Comparison of ENCODE assay signal across 1 cellular context in the genomic region with DNA sequence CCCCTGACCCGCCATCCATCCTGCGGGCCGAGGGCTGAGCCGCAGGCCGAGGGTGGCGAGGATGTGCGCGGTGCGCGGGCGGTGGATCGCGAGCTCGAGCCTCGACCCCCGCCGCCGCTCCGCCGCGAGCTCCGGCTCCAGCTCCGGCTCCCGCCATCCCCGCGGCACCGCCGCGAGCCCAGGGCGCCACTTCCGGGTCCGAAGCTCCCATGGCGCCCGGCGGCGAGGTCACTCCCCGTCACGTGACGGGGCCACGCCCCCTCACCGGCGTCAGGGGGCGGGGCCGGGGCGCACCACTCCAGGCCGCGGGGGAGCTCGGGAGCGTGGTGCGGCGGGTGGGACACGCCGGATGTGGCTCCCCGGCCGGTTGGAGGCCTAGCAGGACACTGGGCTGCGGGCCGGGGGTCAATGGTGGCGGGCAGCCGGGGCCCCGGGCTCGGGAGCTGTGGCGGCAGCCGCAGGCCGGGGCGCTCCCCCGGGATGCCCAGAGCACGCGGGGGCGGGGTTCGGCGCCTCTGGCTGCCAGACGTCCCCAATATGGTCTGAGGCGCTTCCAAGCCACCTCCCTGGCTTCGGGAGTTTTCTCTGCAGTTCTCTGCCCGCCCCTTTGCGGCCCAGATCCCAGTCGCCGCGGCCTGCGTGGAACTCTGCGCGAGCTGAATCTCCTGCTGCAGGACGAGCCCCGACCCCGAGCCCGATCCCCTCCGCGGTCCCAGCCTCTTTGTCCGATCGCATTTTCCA.
TF ChIP-seq lines count a peak whose summit lies in the region.

A gene with protein sequence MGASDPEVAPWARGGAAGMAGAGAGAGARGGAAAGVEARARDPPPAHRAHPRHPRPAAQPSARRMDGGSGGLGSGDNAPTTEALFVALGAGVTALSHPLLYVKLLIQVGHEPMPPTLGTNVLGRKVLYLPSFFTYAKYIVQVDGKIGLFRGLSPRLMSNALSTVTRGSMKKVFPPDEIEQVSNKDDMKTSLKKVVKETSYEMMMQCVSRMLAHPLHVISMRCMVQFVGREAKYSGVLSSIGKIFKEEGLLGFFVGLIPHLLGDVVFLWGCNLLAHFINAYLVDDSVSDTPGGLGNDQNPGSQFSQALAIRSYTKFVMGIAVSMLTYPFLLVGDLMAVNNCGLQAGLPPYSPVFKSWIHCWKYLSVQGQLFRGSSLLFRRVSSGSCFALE (minus strand): TSS at position 234 of the 741 bp plus-strand sequence. CDS start 23 bp downstream, at position 211.

TF ChIP-seq in K562, 482 proteins besides CTCF, POLR2A, EP300 and RAD21 (continued from another document and continues in another):
- TF ChIP-seq, protein P1, sequence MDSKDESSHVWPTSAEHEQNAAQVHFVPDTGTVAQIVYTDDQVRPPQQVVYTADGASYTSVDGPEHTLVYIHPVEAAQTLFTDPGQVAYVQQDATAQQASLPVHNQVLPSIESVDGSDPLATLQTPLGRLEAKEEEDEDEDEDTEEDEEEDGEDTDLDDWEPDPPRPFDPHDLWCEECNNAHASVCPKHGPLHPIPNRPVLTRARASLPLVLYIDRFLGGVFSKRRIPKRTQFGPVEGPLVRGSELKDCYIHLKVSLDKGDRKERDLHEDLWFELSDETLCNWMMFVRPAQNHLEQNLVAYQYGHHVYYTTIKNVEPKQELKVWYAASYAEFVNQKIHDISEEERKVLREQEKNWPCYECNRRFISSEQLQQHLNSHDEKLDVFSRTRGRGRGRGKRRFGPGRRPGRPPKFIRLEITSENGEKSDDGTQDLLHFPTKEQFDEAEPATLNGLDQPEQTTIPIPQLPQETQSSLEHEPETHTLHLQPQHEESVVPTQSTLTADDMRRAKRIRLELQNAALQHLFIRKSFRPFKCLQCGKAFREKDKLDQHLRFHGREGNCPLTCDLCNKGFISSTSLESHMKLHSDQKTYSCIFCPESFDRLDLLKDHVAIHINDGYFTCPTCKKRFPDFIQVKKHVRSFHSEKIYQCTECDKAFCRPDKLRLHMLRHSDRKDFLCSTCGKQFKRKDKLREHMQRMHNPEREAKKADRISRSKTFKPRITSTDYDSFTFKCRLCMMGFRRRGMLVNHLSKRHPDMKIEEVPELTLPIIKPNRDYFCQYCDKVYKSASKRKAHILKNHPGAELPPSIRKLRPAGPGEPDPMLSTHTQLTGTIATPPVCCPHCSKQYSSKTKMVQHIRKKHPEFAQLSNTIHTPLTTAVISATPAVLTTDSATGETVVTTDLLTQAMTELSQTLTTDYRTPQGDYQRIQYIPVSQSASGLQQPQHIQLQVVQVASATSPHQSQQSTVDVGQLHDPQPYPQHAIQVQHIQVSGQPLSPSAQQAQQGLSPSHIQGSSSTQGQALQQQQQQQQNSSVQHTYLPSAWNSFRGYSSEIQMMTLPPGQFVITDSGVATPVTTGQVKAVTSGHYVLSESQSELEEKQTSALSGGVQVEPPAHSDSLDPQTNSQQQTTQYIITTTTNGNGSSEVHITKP (IDR thresholded peaks at IDR 0.05; ENCODE audit: partially characterized antibody) = peak; percentile 99
- peak; percentile 92 for TF ChIP-seq MYC (IDR thresholded peaks at IDR 0.05; ENCODE audit: low read depth, low read length)
- TF ChIP-seq MYC (CRISPR knock-in tag; IDR thresholded peaks at IDR 0.05; ENCODE audit: borderline replicate concordance, low read depth) = no peak
- no peak for TF ChIP-seq SMARCC2 (IDR thresholded peaks at IDR 0.05; ENCODE audit: low read depth)
- no peak for TF ChIP-seq ZNF584 (CRISPR knock-in tag; IDR thresholded peaks at IDR 0.05; ENCODE audit: low read depth)
- TF ChIP-seq, protein P2, sequence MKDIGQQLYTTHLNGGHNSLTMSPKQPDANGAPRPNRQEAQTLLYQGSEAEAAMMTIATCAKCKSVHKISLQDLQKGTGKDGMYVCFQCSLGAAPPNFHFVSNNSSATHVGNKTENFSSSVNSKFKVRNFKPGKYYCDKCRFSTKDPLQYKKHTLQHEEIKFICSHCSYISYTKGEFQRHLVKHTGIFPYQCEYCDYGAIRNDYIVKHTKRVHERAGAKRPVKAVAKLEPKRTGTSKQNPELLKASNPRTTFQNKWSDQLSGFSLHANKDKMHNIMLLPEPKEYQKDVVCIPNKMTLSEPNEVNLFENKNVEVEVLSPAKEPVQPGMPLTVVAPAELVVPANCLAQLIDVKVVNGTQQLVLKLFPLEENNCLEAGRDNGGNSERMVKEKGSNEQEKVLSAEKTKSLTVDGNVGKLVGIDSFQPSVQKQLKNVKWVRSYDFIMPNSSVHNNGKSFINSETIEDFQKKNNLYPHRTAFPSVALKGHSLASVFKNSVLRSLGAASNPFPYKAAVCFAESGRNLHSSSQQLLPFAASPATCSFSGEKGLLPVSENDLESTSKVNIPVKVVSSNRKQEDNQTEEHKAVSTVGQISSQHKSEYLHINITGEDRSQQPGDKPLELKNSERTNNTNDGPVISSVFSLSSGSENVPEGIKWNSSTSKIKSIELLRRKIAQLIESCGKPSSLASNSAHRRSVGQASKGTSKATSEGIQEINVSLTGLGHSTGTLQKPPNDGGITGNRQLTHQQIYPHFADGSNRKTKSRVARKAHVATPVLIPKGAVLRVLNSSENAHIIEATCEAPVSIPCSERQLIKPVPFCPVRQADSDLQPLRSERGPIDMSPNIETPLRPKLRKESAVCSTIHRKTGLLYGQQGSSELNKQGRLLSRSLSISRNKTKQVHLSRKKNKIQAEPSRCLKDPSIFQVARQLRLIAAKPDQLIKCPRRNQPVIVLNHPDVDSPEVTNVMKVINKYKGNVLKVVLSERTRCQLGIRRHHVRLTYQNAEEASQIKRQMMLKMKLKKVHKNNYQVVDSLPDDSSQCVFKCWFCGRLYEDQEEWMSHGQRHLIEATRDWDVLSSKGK (CRISPR knock-in tag; IDR thresholded peaks at IDR 0.05) = no peak
- no peak for TF ChIP-seq FOXP1 (CRISPR knock-in tag; IDR thresholded peaks at IDR 0.05)
- TF ChIP-seq SRSF3 (IDR thresholded peaks at IDR 0.05; ENCODE audit: insufficient read depth, low read length) = no peak
- no peak for TF ChIP-seq WHSC1 (IDR thresholded peaks at IDR 0.05; ENCODE audit: low read length)
- TF ChIP-seq, protein P3, sequence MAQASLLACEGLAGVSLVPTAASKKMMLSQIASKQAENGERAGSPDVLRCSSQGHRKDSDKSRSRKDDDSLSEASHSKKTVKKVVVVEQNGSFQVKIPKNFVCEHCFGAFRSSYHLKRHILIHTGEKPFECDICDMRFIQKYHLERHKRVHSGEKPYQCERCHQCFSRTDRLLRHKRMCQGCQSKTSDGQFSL (CRISPR knock-in tag; IDR thresholded peaks at IDR 0.05) = no peak
- TF ChIP-seq, protein P3 (tag; IDR thresholded peaks at IDR 0.05) = no peak
- TF ChIP-seq LARP7 (IDR thresholded peaks at IDR 0.05) = no peak
- TF ChIP-seq STAT5A (IDR thresholded peaks at IDR 0.05; ENCODE audit: borderline replicate concordance, low read length) = no peak; the same call in 1 of the 2 replicates
- no peak for TF ChIP-seq KDM2B (CRISPR knock-in tag; IDR thresholded peaks at IDR 0.05)
- TF ChIP-seq CBX3 (IDR thresholded peaks at IDR 0.05; ENCODE audit: borderline replicate concordance in 1 of 2, low read length in 2 of 2) = no peak
- peak; percentile 74 to 98 for TF ChIP-seq MAZ (CRISPR knock-in tag; conservative IDR thresholded peaks at IDR 0.05 in 1 of 2, IDR thresholded peaks at IDR 0.05 in 1 of 2)
- TF ChIP-seq SREBF1 (IDR thresholded peaks at IDR 0.05; ENCODE audit: borderline replicate concordance, low read depth, low read length) = peak; percentile 91
- no peak for TF ChIP-seq RBM17 (IDR thresholded peaks at IDR 0.05; ENCODE audit: borderline replicate concordance, low read depth, low read length)
- TF ChIP-seq TEAD1 (CRISPR knock-in tag; IDR thresholded peaks at IDR 0.05) = peak in 1 of 2 experiments; percentile 27; a peak in 1 of 4 replicates
- peak; percentile 83 for TF ChIP-seq NEUROD1 (IDR thresholded peaks at IDR 0.05; ENCODE audit: borderline replicate concordance, low read depth, low read length, partially characterized antibody)
- peak; percentile 94 for TF ChIP-seq CXXC5 (CRISPR knock-in tag; IDR thresholded peaks at IDR 0.05)
- TF ChIP-seq, protein P4, sequence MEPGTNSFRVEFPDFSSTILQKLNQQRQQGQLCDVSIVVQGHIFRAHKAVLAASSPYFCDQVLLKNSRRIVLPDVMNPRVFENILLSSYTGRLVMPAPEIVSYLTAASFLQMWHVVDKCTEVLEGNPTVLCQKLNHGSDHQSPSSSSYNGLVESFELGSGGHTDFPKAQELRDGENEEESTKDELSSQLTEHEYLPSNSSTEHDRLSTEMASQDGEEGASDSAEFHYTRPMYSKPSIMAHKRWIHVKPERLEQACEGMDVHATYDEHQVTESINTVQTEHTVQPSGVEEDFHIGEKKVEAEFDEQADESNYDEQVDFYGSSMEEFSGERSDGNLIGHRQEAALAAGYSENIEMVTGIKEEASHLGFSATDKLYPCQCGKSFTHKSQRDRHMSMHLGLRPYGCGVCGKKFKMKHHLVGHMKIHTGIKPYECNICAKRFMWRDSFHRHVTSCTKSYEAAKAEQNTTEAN (CRISPR knock-in tag; IDR thresholded peaks at IDR 0.05) = no peak
- TF ChIP-seq, protein P5, sequence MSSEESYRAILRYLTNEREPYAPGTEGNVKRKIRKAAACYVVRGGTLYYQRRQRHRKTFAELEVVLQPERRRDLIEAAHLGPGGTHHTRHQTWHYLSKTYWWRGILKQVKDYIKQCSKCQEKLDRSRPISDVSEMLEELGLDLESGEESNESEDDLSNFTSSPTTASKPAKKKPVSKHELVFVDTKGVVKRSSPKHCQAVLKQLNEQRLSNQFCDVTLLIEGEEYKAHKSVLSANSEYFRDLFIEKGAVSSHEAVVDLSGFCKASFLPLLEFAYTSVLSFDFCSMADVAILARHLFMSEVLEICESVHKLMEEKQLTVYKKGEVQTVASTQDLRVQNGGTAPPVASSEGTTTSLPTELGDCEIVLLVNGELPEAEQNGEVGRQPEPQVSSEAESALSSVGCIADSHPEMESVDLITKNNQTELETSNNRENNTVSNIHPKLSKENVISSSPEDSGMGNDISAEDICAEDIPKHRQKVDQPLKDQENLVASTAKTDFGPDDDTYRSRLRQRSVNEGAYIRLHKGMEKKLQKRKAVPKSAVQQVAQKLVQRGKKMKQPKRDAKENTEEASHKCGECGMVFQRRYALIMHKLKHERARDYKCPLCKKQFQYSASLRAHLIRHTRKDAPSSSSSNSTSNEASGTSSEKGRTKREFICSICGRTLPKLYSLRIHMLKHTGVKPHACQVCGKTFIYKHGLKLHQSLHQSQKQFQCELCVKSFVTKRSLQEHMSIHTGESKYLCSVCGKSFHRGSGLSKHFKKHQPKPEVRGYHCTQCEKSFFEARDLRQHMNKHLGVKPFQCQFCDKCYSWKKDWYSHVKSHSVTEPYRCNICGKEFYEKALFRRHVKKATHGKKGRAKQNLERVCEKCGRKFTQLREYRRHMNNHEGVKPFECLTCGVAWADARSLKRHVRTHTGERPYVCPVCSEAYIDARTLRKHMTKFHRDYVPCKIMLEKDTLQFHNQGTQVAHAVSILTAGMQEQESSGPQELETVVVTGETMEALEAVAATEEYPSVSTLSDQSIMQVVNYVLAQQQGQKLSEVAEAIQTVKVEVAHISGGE (CRISPR knock-in tag; IDR thresholded peaks at IDR 0.05) = peak in 1 of 3 experiments; percentile 78; a peak in 2 of 6 replicates
- peak; percentile 96 for TF ChIP-seq MTA3 (IDR thresholded peaks at IDR 0.05; ENCODE audit: borderline replicate concordance)
- TF ChIP-seq ZNF311 (CRISPR knock-in tag; IDR thresholded peaks at IDR 0.05) = no peak
- TF ChIP-seq CEBPB (tag; IDR thresholded peaks at IDR 0.05) = no peak
- 0 out of 2 replicates have a peak, but pooled peaks have one; percentile 1 for TF ChIP-seq ATF1 (CRISPR knock-in tag; IDR thresholded peaks at IDR 0.05)
- TF ChIP-seq ATF1 (tag; IDR thresholded peaks at IDR 0.05) = peak; percentile 97
- peak; percentile 96 for TF ChIP-seq SMAD4 (CRISPR knock-in tag; conservative IDR thresholded peaks at IDR 0.05)
- TF ChIP-seq, protein P6, sequence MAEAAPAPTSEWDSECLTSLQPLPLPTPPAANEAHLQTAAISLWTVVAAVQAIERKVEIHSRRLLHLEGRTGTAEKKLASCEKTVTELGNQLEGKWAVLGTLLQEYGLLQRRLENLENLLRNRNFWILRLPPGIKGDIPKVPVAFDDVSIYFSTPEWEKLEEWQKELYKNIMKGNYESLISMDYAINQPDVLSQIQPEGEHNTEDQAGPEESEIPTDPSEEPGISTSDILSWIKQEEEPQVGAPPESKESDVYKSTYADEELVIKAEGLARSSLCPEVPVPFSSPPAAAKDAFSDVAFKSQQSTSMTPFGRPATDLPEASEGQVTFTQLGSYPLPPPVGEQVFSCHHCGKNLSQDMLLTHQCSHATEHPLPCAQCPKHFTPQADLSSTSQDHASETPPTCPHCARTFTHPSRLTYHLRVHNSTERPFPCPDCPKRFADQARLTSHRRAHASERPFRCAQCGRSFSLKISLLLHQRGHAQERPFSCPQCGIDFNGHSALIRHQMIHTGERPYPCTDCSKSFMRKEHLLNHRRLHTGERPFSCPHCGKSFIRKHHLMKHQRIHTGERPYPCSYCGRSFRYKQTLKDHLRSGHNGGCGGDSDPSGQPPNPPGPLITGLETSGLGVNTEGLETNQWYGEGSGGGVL (CRISPR knock-in tag; IDR thresholded peaks at IDR 0.05) = no peak
- TF ChIP-seq HNRNPLL (IDR thresholded peaks at IDR 0.05; ENCODE audit: low read depth, low read length, poor library complexity, severe bottlenecking) = no peak
- peak; percentile 94 to 100 for TF ChIP-seq NONO (IDR thresholded peaks at IDR 0.05; ENCODE audit: low read depth in 2 of 2, low read length in 1 of 2)
- no peak for TF ChIP-seq NFYB (IDR thresholded peaks at IDR 0.05; ENCODE audit: extremely low read depth, insufficient read length)
- TF ChIP-seq NFE2 (IDR thresholded peaks at IDR 0.05; ENCODE audit: low read depth) = no peak
- TF ChIP-seq PHTF2 (CRISPR knock-in tag; IDR thresholded peaks at IDR 0.05) = no peak
- peak; percentile 27 for TF ChIP-seq POLR2B (IDR thresholded peaks at IDR 0.05; ENCODE audit: low read depth, partially characterized antibody)
- peak; percentile 94 for TF ChIP-seq RAD51 (IDR thresholded peaks at IDR 0.05; ENCODE audit: borderline replicate concordance, low read depth)
- TF ChIP-seq PHF8 (IDR thresholded peaks at IDR 0.05; ENCODE audit: borderline replicate concordance, low read length) = peak; percentile 93
- TF ChIP-seq, protein P7, sequence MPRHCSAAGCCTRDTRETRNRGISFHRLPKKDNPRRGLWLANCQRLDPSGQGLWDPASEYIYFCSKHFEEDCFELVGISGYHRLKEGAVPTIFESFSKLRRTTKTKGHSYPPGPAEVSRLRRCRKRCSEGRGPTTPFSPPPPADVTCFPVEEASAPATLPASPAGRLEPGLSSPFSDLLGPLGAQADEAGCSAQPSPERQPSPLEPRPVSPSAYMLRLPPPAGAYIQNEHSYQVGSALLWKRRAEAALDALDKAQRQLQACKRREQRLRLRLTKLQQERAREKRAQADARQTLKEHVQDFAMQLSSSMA (CRISPR knock-in tag; IDR thresholded peaks at IDR 0.05) = no peak
- TF ChIP-seq PTTG1 (tag; IDR thresholded peaks at IDR 0.05; ENCODE audit: low read depth) = no peak
- TF ChIP-seq FOXK1 (CRISPR knock-in tag; IDR thresholded peaks at IDR 0.05; ENCODE audit: borderline replicate concordance) = no peak
